In the genomic region with DNA sequence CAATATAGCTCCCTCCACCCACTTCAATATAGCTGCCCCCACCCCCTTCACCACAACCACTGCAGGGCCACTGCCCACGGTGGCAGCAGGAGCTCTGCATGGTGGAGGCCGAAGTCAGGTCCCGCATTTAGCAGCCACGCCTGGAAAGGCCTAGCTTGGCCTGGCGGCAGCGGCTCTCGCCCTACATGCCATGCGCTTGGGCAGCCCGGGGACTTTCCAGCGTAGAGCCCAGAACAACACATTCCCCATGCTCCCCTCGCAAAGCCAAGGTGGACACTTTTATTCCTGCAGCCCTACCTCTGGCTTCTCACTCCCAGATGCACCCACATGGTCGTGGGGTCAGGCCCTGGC, we compare ENCODE assay signal across 31 cellular contexts. TPM values are rescaled to one million over a fixed set of nuclear protein-coding genes. Genes with fewer than 3 reads are reported as not detected.
"Had no signal": no experiment of that assay in that cellular context is flagged by ENCODE, and none has a peak within 500 bp of the region (broad histone marks: within the 10 kb centered on the region; RNA-seq: fewer than 3 reads in every experiment).

No MANE protein-coding gene starts in this region.

- H3K9me3 Mint-ChIP-seq: activated CD4-positive, alpha-beta memory T cell treated with anti-CD3 and anti-CD28 coated beads, Interleukin-2, amount 10 ng/mL, durations not matched to agents 7 days and 5 days; activated CD4-positive, alpha-beta T cell treated with anti-CD3 and anti-CD28 coated beads, Interleukin-2, amount 10 ng/mL, durations not matched to agents 7 days and 5 days; central memory CD8-positive, alpha-beta T cell; nephron; WTC11 had no signal

- H3K27me3 ChIP-seq: pancreas had no signal

- H3K27ac Mint-ChIP-seq: activated CD4-positive, alpha-beta memory T cell treated with anti-CD3 and anti-CD28 coated beads, Interleukin-2, amount 10 ng/mL, durations not matched to agents 7 days and 5 days; activated CD4-positive, alpha-beta T cell treated with anti-CD3 and anti-CD28 coated beads, Interleukin-2, amount 10 ng/mL, durations not matched to agents 7 days and 5 days; activated naive CD8-positive, alpha-beta T cell; T-helper 17 cell; WTC11 had no signal

- H3K27me3 Mint-ChIP-seq: activated CD4-positive, alpha-beta T cell treated with anti-CD3 and anti-CD28 coated beads, Interleukin-2, amount 10 ng/mL, durations not matched to agents 7 days and 5 days; activated naive CD8-positive, alpha-beta T cell; central memory CD8-positive, alpha-beta T cell; T-helper 17 cell had no signal

- H3K4me3 ChIP-seq: gastroesophageal sphincter, pancreas, psoas muscle, smooth muscle cell, suprapubic skin, tibial artery had no signal

- H3K36me3 Mint-ChIP-seq: activated naive CD8-positive, alpha-beta T cell had no signal

- H3K4me1 Mint-ChIP-seq: activated CD4-positive, alpha-beta memory T cell treated with anti-CD3 and anti-CD28 coated beads, Interleukin-2, amount 10 ng/mL, durations not matched to agents 7 days and 5 days; activated CD4-positive, alpha-beta T cell treated with anti-CD3 and anti-CD28 coated beads, Interleukin-2, amount 10 ng/mL, durations not matched to agents 7 days and 5 days; central memory CD8-positive, alpha-beta T cell had no signal

- H3K4me2 ChIP-seq: smooth muscle cell had no signal

- H3K27ac ChIP-seq: gastroesophageal sphincter, neutrophil, pancreas, psoas muscle, suprapubic skin, tibial artery had no signal

- H3K9me3 ChIP-seq: gastroesophageal sphincter, neutrophil, pancreas, psoas muscle, suprapubic skin, tibial artery had no signal

- H3K4me1 ChIP-seq: psoas muscle, suprapubic skin had no signal

- FAIRE-seq: bronchial epithelial cell, colon, kidney, pancreas had no signal

- DNase-seq: activated CD4-positive, alpha-beta T cell treated with anti-CD3 and anti-CD28 coated beads for 1 hour; activated CD4-positive, alpha-beta T cell treated with anti-CD3 and anti-CD28 coated beads, Interleukin-2, amount 10 ng/mL, durations not matched to agents 7 days and 5 days; activated naive CD4-positive, alpha-beta T cell; anterior cingulate cortex; effector memory CD4-positive, alpha-beta T cell; erythroblast; hippocampal formation; kidney; left colon; mammary epithelial cell; psoas muscle; stimulated activated CD4-positive, alpha-beta T cell treated with anti-CD3 and anti-CD28 coated beads, Interleukin-15, amount 100 ng/mL, for 24 hours; stimulated activated CD4-positive, alpha-beta T cell treated with anti-CD3 and anti-CD28 coated beads, Interleukin-2, amount 100 ng/mL, for 24 hours; stimulated activated naive CD4-positive, alpha-beta T cell; T-helper 17 cell; T1000 had no signal

- ATAC-seq: gastroesophageal sphincter, left colon, pancreas, psoas muscle, T-helper 17 cell, WTC11 had no signal

- H3K4me3 Mint-ChIP-seq: activated CD4-positive, alpha-beta memory T cell treated with anti-CD3 and anti-CD28 coated beads, Interleukin-2, amount 10 ng/mL, durations not matched to agents 7 days and 5 days; activated CD4-positive, alpha-beta T cell treated with anti-CD3 and anti-CD28 coated beads, Interleukin-2, amount 10 ng/mL, durations not matched to agents 7 days and 5 days; activated naive CD8-positive, alpha-beta T cell; central memory CD8-positive, alpha-beta T cell; nephron; T-helper 17 cell; WTC11 had no signal

- H3K36me3 ChIP-seq: gastroesophageal sphincter, neutrophil, pancreas, suprapubic skin, tibial artery had no signal

RNA-seq across cellular contexts. Expression of a gene that starts 37.1 kb away (rescaled TPM):
- total RNA-seq: activated CD4-positive, alpha-beta memory T cell treated with anti-CD3 and anti-CD28 coated beads, Interleukin-2, amount 10 ng/mL, durations not matched to agents 7 days and 5 days; activated CD4-positive, alpha-beta T cell treated with anti-CD3 and anti-CD28 coated beads, Interleukin-2, amount 10 ng/mL, durations not matched to agents 7 days and 5 days; dermis microvascular lymphatic vessel endothelial cell; gastroesophageal sphincter; kidney; mammary epithelial cell; psoas muscle; smooth muscle cell; T-helper 17 cell; urinary bladder had no signal
- polyA plus RNA-seq: mammary epithelial cell, smooth muscle cell had no signal
